Comparison of ENCODE assay signal across 1 cellular context in genomic region chr2:220114443-220114842, GRCh38.
TF ChIP-seq lines count a peak whose summit lies in the region.

No MANE protein-coding gene starts in this region.

TF ChIP-seq in WTC11, 78 proteins besides CTCF, POLR2A, EP300 and RAD21 (continued from another document):
- TF ChIP-seq AFF4 (CRISPR knock-in tag; IDR thresholded peaks at IDR 0.05; ENCODE audit: borderline replicate concordance) = no peak
- TF ChIP-seq ZMAT4 (CRISPR knock-in tag; IDR thresholded peaks at IDR 0.05) = no peak
